In the genomic region with DNA sequence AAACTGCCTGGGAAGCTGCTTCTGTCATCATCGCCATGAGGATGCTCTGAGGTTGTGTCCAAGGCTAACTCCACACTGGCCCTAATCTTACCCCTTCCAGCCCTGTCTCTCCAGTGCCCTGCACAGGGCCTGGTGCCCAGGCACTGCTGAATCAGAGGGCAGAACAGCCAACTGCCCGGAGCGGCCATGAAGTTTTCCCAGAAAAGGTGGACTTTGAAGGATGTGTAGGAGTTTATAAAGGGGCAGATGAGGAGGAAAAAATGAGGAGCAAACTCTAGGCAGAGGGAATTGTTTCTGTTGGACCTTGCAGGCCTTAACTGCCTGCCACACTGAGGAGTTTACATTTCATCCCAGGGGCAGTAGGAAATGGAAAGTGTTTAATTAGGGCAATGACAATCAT, we compare ENCODE assay signal across 1 cellular context.
TF ChIP-seq lines count a peak whose summit lies in the region.

No MANE protein-coding gene starts in this region.

TF ChIP-seq in H1, 55 proteins besides CTCF, POLR2A, EP300 and RAD21:
- no peak for TF ChIP-seq BRCA1 (IDR thresholded peaks at IDR 0.05; ENCODE audit: low read depth, low read length)
- no peak for TF ChIP-seq CREB1 (IDR thresholded peaks at IDR 0.05)
- TF ChIP-seq ZNF274 (IDR thresholded peaks at IDR 0.05; ENCODE audit: borderline replicate concordance, extremely low read depth, low read length) = no peak
- no peak for TF ChIP-seq SIN3A (conservative IDR thresholded peaks at IDR 0.05 in 1 of 2, IDR thresholded peaks at IDR 0.05 in 1 of 2; ENCODE audit: low read depth in 1 of 2, low read length in 2 of 2)
- no peak for TF ChIP-seq KDM1A (IDR thresholded peaks at IDR 0.05; ENCODE audit: borderline replicate concordance, low read length)
- TF ChIP-seq, protein P1, sequence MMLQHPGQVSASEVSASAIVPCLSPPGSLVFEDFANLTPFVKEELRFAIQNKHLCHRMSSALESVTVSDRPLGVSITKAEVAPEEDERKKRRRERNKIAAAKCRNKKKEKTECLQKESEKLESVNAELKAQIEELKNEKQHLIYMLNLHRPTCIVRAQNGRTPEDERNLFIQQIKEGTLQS (IDR thresholded peaks at IDR 0.05; ENCODE audit: insufficient read depth, low read depth, low read length) = no peak
- no peak for TF ChIP-seq CTBP2 (IDR thresholded peaks at IDR 0.05; ENCODE audit: borderline replicate concordance, insufficient read depth, insufficient read length, low read length)
- no peak for TF ChIP-seq GABPA (IDR thresholded peaks at IDR 0.05; ENCODE audit: borderline replicate concordance, insufficient read depth, low read length)
- TF ChIP-seq YY1 (IDR thresholded peaks at IDR 0.05; ENCODE audit: low read depth, low read length) = no peak
- no peak for TF ChIP-seq GTF2F1 (IDR thresholded peaks at IDR 0.05; ENCODE audit: borderline replicate concordance, low read depth, low read length)
- no peak for TF ChIP-seq TEAD4 (IDR thresholded peaks at IDR 0.05; ENCODE audit: low read depth, low read length)
- TF ChIP-seq RBBP5 (IDR thresholded peaks at IDR 0.05; ENCODE audit: borderline replicate concordance, low read depth, low read length) = no peak
- TF ChIP-seq EGR1 (IDR thresholded peaks at IDR 0.05; ENCODE audit: borderline replicate concordance, low read depth, low read length) = no peak
- TF ChIP-seq RNF2 (IDR thresholded peaks at IDR 0.05; ENCODE audit: borderline replicate concordance, low read depth, low read length, missing control alignments, poor library complexity, severe bottlenecking) = no peak
- no peak for TF ChIP-seq BACH1 (IDR thresholded peaks at IDR 0.05; ENCODE audit: low read length)
- TF ChIP-seq JUND (IDR thresholded peaks at IDR 0.05; ENCODE audit: low read length) = no peak
- no peak for TF ChIP-seq TCF12 (IDR thresholded peaks at IDR 0.05; ENCODE audit: low read depth, low read length)
- no peak for TF ChIP-seq TBP (IDR thresholded peaks at IDR 0.05; ENCODE audit: low read depth, low read length)
